In the genomic region with DNA sequence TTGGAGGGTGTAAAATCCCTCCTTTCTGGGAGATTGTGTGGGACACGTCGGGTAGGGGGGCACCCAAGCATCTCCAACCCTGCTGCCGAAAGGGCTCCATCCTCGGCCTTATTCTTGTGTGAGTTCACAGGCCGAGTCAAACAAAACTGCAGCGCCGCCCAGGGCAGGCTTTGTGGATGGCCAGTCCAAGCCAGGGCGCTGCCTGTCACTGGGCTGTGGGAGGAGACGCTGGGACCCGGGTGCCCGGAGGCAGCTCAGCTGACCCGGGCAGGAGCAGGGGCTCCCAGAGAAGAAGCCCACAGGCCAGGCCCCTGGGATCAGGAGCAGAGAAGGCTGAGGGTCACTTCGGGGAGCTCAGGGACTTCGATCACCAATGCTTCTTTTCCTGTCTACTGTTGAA, we compare ENCODE assay signal across 1 cellular context.
TF ChIP-seq lines count a peak whose summit lies in the region.

No MANE protein-coding gene starts in this region.

TF ChIP-seq in SK-N-SH, 30 proteins besides CTCF, POLR2A, EP300 and RAD21 (continued from another document):
- TF ChIP-seq, protein P1, sequence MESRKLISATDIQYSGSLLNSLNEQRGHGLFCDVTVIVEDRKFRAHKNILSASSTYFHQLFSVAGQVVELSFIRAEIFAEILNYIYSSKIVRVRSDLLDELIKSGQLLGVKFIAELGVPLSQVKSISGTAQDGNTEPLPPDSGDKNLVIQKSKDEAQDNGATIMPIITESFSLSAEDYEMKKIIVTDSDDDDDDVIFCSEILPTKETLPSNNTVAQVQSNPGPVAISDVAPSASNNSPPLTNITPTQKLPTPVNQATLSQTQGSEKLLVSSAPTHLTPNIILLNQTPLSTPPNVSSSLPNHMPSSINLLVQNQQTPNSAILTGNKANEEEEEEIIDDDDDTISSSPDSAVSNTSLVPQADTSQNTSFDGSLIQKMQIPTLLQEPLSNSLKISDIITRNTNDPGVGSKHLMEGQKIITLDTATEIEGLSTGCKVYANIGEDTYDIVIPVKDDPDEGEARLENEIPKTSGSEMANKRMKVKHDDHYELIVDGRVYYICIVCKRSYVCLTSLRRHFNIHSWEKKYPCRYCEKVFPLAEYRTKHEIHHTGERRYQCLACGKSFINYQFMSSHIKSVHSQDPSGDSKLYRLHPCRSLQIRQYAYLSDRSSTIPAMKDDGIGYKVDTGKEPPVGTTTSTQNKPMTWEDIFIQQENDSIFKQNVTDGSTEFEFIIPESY (IDR thresholded peaks at IDR 0.05; ENCODE audit: borderline replicate concordance, low read depth) = no peak
- TF ChIP-seq, protein P2, sequence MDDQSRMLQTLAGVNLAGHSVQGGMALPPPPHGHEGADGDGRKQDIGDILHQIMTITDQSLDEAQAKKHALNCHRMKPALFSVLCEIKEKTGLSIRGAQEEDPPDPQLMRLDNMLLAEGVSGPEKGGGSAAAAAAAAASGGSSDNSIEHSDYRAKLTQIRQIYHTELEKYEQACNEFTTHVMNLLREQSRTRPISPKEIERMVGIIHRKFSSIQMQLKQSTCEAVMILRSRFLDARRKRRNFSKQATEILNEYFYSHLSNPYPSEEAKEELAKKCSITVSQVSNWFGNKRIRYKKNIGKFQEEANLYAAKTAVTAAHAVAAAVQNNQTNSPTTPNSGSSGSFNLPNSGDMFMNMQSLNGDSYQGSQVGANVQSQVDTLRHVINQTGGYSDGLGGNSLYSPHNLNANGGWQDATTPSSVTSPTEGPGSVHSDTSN (IDR thresholded peaks at IDR 0.05) = no peak
- TF ChIP-seq ELF1 (IDR thresholded peaks at IDR 0.05) = no peak
- no peak for TF ChIP-seq TAF1 (IDR thresholded peaks at IDR 0.05; ENCODE audit: borderline replicate concordance, low read depth, low read length)
- TF ChIP-seq GABPA (IDR thresholded peaks at IDR 0.05; ENCODE audit: low read depth) = no peak
- no peak for TF ChIP-seq SMC3 (IDR thresholded peaks at IDR 0.05; ENCODE audit: low read depth, low read length)
- TF ChIP-seq NRF1 (IDR thresholded peaks at IDR 0.05; ENCODE audit: low read depth, low read length) = no peak
- TF ChIP-seq YY1 (IDR thresholded peaks at IDR 0.05; ENCODE audit: low read depth) = no peak
- no peak for TF ChIP-seq GATA2 (CRISPR knock-in tag; IDR thresholded peaks at IDR 0.05)
